Comparison of ENCODE assay signal across 18 cellular contexts in genomic region chr3:125326957-125327356, GRCh38. TPM values are rescaled to one million over a fixed set of nuclear protein-coding genes. Genes with fewer than 3 reads are reported as not detected.
DNase-seq lines count a peak whose midpoint lies in the region; ATAC-seq, FAIRE-seq and TF ChIP-seq lines count a peak whose summit lies in the region.
"Had no signal": no experiment of that assay in that cellular context is flagged by ENCODE, and none has a peak within 500 bp of the region (broad histone marks: within the 10 kb centered on the region; RNA-seq: fewer than 3 reads in every experiment).

No MANE protein-coding gene starts in this region.

- intact Hi-C loops in K562 (cut with micrococcal nuclease): no loop called here

- TF ChIP-seq POLR2A in H54 (IDR thresholded peaks at IDR 0.05; ENCODE audit: low read depth, low read length) (no peak), K562 (conservative IDR thresholded peaks at IDR 0.05) (no peak)

- ATAC-seq in K562: no peak
- no peak for ATAC-seq in GM21423 (IDR thresholded peaks at IDR 0.05; ENCODE audit: unreplicated experiment)
- ATAC-seq: CD8-positive, alpha-beta T cell had no signal

- no peak for DNase-seq in T-helper 1 cell
- no peak for DNase-seq in H54 (ENCODE audit: insufficient read length, low spot score)
- DNase-seq in K562 (ENCODE audit: extremely low read depth in 1 of 4, low spot score in 3 of 4): no peak
- DNase-seq in nephron progenitor cell: no peak
- DNase-seq in amniotic stem cell (lab: John Stamatoyannopoulos, UW): no peak
- no peak for DNase-seq in activated CD4-positive, alpha-beta T cell treated with anti-CD3 and anti-CD28 coated beads for 4 hours
- DNase-seq: CD8-positive, alpha-beta T cell; COR-L47; DMS153; DMS79 treated with DMSO at 0.1 percent for 48 hours; EL; GDM1 had no signal

- H3K9me1 ChIP-seq in K562 (ENCODE audit: control insufficient read depth, insufficient read depth, low read length): no peaks in the 10 kb centered on the region

- H3K4me3 Mint-ChIP-seq in T-helper 1 cell treated with Interleukin-12 subunit alpha and Interleukin-12 subunit beta and Interleukin-4 antibody, amounts not matched to agents 30 μg/mL and 1 μg/mL, for 36 hours: no peak overlapping the region
- no peak overlapping the region for H3K4me3 Mint-ChIP-seq in nephron progenitor cell
- H3K4me3 Mint-ChIP-seq: CD14-positive monocyte; CD8-positive, alpha-beta T cell had no signal

- CTCF ChIA-PET in K562 (lab: Yijun Ruan, JAX; ENCODE audit: low intra/inter-chr PET ratio): no interaction called here

- H3K9me3 Mint-ChIP-seq in T-helper 1 cell treated with Interleukin-12 subunit alpha and Interleukin-12 subunit beta and Interleukin-4 antibody, amounts not matched to agents 30 μg/mL and 1 μg/mL, for 36 hours: peaks cover 10% of the 10 kb centered on the region
- peaks cover 13% of the 10 kb centered on the region for H3K9me3 Mint-ChIP-seq in nephron progenitor cell

- no peak overlapping the region for H3K4me2 ChIP-seq in K562 (ENCODE audit: insufficient read depth, low read length)

- H3K36me3 ChIP-seq in K562 (ENCODE audit: control insufficient read depth, insufficient read depth, low read length): 0 out of 3 replicates have a peak, but pooled peaks cover 6% of the 10 kb centered on the region

- H3K4me1 ChIP-seq in K562 (replicated peaks in 1 of 2; ENCODE audit: control insufficient read depth in 2 of 2, insufficient read depth in 2 of 2, low read length in 2 of 2): no peaks in the 10 kb centered on the region

- TF ChIP-seq RAD21 in K562 (CRISPR knock-in tag; conservative IDR thresholded peaks at IDR 0.05 in 1 of 2, IDR thresholded peaks at IDR 0.05 in 1 of 2): no peak

- H3K27me3 ChIP-seq in K562 (ENCODE audit: control insufficient read depth in 2 of 2, insufficient read depth in 2 of 2, low read length in 2 of 2): no peaks in the 10 kb centered on the region

- H3K4me1 Mint-ChIP-seq in T-helper 1 cell treated with Interleukin-12 subunit alpha and Interleukin-12 subunit beta and Interleukin-4 antibody, amounts not matched to agents 30 μg/mL and 1 μg/mL, for 36 hours (ENCODE audit: low read depth): peaks cover 6% of the 10 kb centered on the region
- no peaks in the 10 kb centered on the region for H3K4me1 Mint-ChIP-seq in nephron progenitor cell
- H3K4me1 Mint-ChIP-seq: CD14-positive monocyte had no signal

- TF ChIP-seq CTCF in K562 (IDR thresholded peaks at IDR 0.05 in 2 of 3, conservative IDR thresholded peaks at IDR 0.05 in 1 of 3; ENCODE audit: insufficient read depth in 2 of 3, low read depth in 1 of 3, low read length in 3 of 3) (no peak), nephron progenitor cell (IDR thresholded peaks at IDR 0.05) (no peak)

- H3K9me3 ChIP-seq in K562 (replicated peaks; ENCODE audit: control insufficient read depth, insufficient read depth, low read depth, low read length): no peaks in the 10 kb centered on the region

- no peaks in the 10 kb centered on the region for H4K20me1 ChIP-seq in K562 (replicated peaks; ENCODE audit: control insufficient read depth, insufficient read depth, low read length)

- H3K27ac ChIP-seq in K562 (ENCODE audit: extremely low read depth, low read depth, low read length): no peak overlapping the region
- H3K27ac ChIP-seq: 22Rv1, HL-60 had no signal

- no peak for TF ChIP-seq EP300 in K562 (IDR thresholded peaks at IDR 0.05; ENCODE audit: low read length)

- H2AFZ ChIP-seq in K562 (ENCODE audit: low read depth, low read length): no peak overlapping the region

- peak; percentile 67 for FAIRE-seq in H54 (lab: Jason Lieb, UNC)
- FAIRE-seq in K562 (lab: Jason Lieb, UNC): no peak
- FAIRE-seq: D721Med had no signal

- no peak overlapping the region for H3K4me3 ChIP-seq in K562

- peaks cover 14% of the 10 kb centered on the region for H3K79me2 ChIP-seq in K562 (ENCODE audit: control insufficient read depth, insufficient read depth, low read length)

- no peak overlapping the region for H3K9ac ChIP-seq in K562 (ENCODE audit: insufficient read depth in 1 of 2, low read depth in 2 of 2, low read length in 2 of 2)

- WGBS in K562 (ENCODE audit: insufficient coverage, low coverage, missing lambda C conversion rate): 71% methylated on average over 4 of the region's 4 CpGs

- peaks cover 33% of the 10 kb centered on the region for H3K36me3 Mint-ChIP-seq in T-helper 1 cell treated with Interleukin-12 subunit alpha and Interleukin-12 subunit beta and Interleukin-4 antibody, amounts not matched to agents 30 μg/mL and 1 μg/mL, for 36 hours (ENCODE audit: low read depth)
- H3K36me3 Mint-ChIP-seq in nephron progenitor cell (ENCODE audit: low read depth): peaks cover 62% of the 10 kb centered on the region

- POLR2A ChIA-PET in K562 (lab: Yijun Ruan, JAX): no interaction called here

- in situ Hi-C loops in K562 (cut with MboI): no loop called here

- peak overlapping the region; percentile 18 for H3K27ac Mint-ChIP-seq in T-helper 1 cell treated with Interleukin-12 subunit alpha and Interleukin-12 subunit beta and Interleukin-4 antibody, amounts not matched to agents 30 μg/mL and 1 μg/mL, for 36 hours
- peak overlapping the region; percentile 22 for H3K27ac Mint-ChIP-seq in nephron progenitor cell
- H3K27ac Mint-ChIP-seq: CD8-positive, alpha-beta T cell had no signal

- BruUV-seq in K562 (replicated peaks; lab: Mats Ljungman, UMichigan): no TSS peak

- no peaks in the 10 kb centered on the region for H3K27me3 Mint-ChIP-seq in T-helper 1 cell treated with Interleukin-12 subunit alpha and Interleukin-12 subunit beta and Interleukin-4 antibody, amounts not matched to agents 30 μg/mL and 1 μg/mL, for 36 hours (ENCODE audit: low read depth)
- no peaks in the 10 kb centered on the region for H3K27me3 Mint-ChIP-seq in nephron progenitor cell (ENCODE audit: low read depth, poor library complexity)

TF ChIP-seq in K562, 482 proteins besides CTCF, POLR2A, EP300 and RAD21:
- TF ChIP-seq CEBPG (CRISPR knock-in tag; IDR thresholded peaks at IDR 0.05) (no peak), CEBPG (tag; conservative IDR thresholded peaks at IDR 0.05 in 1 of 2, IDR thresholded peaks at IDR 0.05 in 1 of 2) (peak in 1 of 2 experiments; percentile 50; a peak in 2 of 4 replicates), CEBPB (tag; IDR thresholded peaks at IDR 0.05) (peak; percentile 63), ZFP36 (IDR thresholded peaks at IDR 0.05; ENCODE audit: low read depth, low read length, partially characterized antibody) (no peak)

RNA-seq across cellular contexts. Expression of gene ZNF148, which starts 48.2 kb away (rescaled TPM):
- 12.5 and 32.0 TPM in 2 replicates for total RNA-seq in K562 (2011; cell fraction: chromatin; rRNA removed; ENCODE audit: low replicate concordance)
- 3.2 and 3.8 TPM in 2 replicates for total RNA-seq in K562 (2011; cell fraction: nucleolus; rRNA removed)
- total RNA-seq in K562 (2011; cell fraction: nucleoplasm; rRNA removed): 7.4 and 10.6 TPM in 2 replicates
- total RNA-seq in K562 (2014; rRNA removed): 6.9 and 7.3 TPM in 2 replicates
- 15.1 and 18.1 TPM in 2 replicates for total RNA-seq in K562 (2014; rRNA removed; fragmentation: Illumina TruSeq; extraction: Trizol)
- total RNA-seq in K562 (2015; rRNA removed; fragmentation: Illumina TruSeq; extraction: Trizol): 14.3 and 14.4 TPM in 2 replicates
- total RNA-seq in K562 (2021): 13.7 and 14.1 TPM in 2 replicates
- polyA plus RNA-seq in K562 (2011; rRNA removed): 9.4 and 10.8 TPM in 2 replicates
- 2.5 and 3.8 TPM in 2 replicates for polyA plus RNA-seq in K562 (2011; cell fraction: cytosol; rRNA removed)
- 5.9 and 8.5 TPM in 2 replicates for polyA plus RNA-seq in K562 (2011; cell fraction: nucleus; rRNA removed)
- polyA plus RNA-seq in K562 (2012): 4.4 and 7.1 TPM in 2 replicates
- polyA plus RNA-seq in K562 (2014; fragmentation: Illumina TruSeq; extraction: Trizol): 7.5 and 8.3 TPM in 2 replicates
- polyA plus RNA-seq in K562 (2014; fragmentation: Nextera tagmentation; extraction: Ambion mirVana): 1 to 10 TPM; 2.7 to 3.8 TPM
- polyA plus RNA-seq in K562 (2014; rRNA removed): 2.3 and 3.2 TPM in 2 replicates
- polyA minus RNA-seq in K562 (2011; rRNA and poly(A)+ RNA removed): 89.5 and 123 TPM in 2 replicates
- polyA minus RNA-seq in K562 (2011; cell fraction: cytosol; rRNA and poly(A)+ RNA removed): 15.6 and 16.4 TPM in 2 replicates
- 8.2 and 16.4 TPM in 2 replicates for polyA minus RNA-seq in K562 (2011; cell fraction: nucleus; rRNA and poly(A)+ RNA removed)
